In the genomic region with DNA sequence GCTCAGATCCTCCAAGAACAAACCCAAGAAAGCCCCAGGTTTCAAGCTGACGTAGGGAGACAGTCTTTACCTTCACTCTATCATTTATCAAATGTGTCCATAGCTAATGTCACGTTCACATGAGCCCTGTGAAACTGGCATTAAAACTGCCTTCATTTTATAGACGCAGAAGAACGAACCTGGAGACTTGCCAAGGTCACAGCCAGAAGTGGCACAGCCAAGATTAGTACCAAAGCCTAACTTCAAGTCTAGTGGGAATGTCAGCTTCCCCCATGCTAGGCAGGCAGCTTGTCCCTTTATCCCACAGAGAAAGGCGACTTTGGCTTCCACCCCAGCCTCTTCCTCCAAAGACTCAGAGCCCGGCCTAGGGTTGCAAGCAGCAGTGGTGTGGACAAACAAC, we compare ENCODE assay signal across 19 cellular contexts.
"Had no signal": no experiment of that assay in that cellular context is flagged by ENCODE, and none has a peak within 500 bp of the region (broad histone marks: within the 10 kb centered on the region; RNA-seq: fewer than 3 reads in every experiment).

No MANE protein-coding gene starts in this region.

- H3K36me3 ChIP-seq: left ventricle myocardium inferior, sigmoid colon, stomach, thoracic aorta, transverse colon had no signal

- H3K9me3 Mint-ChIP-seq: endodermal cell, immature natural killer cell, nephron had no signal

- H3K27ac ChIP-seq: coronary artery, foreskin keratinocyte, left ventricle myocardium inferior, sigmoid colon, skin epidermis, stomach, thoracic aorta, transverse colon had no signal

- H3K4me1 Mint-ChIP-seq: immature natural killer cell had no signal

- H3K4me3 Mint-ChIP-seq: endodermal cell, immature natural killer cell, naive B cell, nephron had no signal

- H3K4me1 ChIP-seq: foreskin keratinocyte had no signal

- H3K27me3 ChIP-seq: sigmoid colon, stomach, transverse colon had no signal

- H3K36me3 Mint-ChIP-seq: immature natural killer cell had no signal

- DNase-seq: effector CD4-positive, alpha-beta T cell; endodermal cell; erythroblast; foreskin keratinocyte; immature natural killer cell; left ventricle myocardium inferior; mesendoderm; naive B cell; sigmoid colon; stimulated activated CD4-positive, alpha-beta T cell treated with anti-CD3 and anti-CD28 coated beads, Interleukin-2, amount 100 ng/mL, for 24 hours; stimulated activated CD4-positive, alpha-beta T cell treated with anti-CD3 and anti-CD28 coated beads, Interleukin-4, amount 100 ng/mL, for 4 hours; stimulated activated naive CD4-positive, alpha-beta T cell; stomach; transverse colon had no signal

- H3K4me3 ChIP-seq: coronary artery, left ventricle myocardium inferior, lung, sigmoid colon, skin epidermis, stomach, thoracic aorta, transverse colon had no signal

- H3K27ac Mint-ChIP-seq: endodermal cell, immature natural killer cell, nephron had no signal

- ATAC-seq: foreskin keratinocyte had no signal

- H3K9me3 ChIP-seq: left ventricle myocardium inferior, sigmoid colon, stomach, thoracic aorta, transverse colon had no signal
